25 cellular contexts compared by ENCODE assay signal in the genomic region with DNA sequence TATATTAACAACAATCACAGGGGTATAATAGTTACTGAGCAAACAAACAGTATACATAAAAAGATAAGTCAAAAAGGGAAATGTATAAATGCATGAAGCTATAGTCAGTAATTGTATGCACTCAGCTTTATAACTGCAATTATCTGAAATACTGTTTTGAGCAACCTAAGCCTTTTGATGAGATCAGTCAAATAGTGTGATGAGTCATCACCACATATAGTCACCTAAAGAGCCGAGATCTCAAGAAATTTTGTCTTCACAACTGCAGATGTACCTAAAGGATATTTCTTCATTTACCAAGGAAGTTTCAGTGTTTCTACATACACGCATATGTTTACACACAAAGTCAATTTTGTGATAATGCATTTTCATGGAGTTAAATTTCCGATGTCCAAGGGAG. TPM values are rescaled to one million over a fixed set of nuclear protein-coding genes. Genes with fewer than 3 reads are reported as not detected.
"Had no signal": no experiment of that assay in that cellular context is flagged by ENCODE, and none has a peak within 500 bp of the region (broad histone marks: within the 10 kb centered on the region; RNA-seq: fewer than 3 reads in every experiment).

No MANE protein-coding gene starts in this region.

- H3K36me3 Mint-ChIP-seq: immature natural killer cell, mesothelial cell of epicardium, type B pancreatic cell had no signal

- H3K27ac Mint-ChIP-seq: activated CD4-positive, alpha-beta T cell treated with anti-CD3 and anti-CD28 coated beads, Interleukin-2, amount 10 ng/mL, durations not matched to agents 7 days and 5 days; activated naive CD4-positive, alpha-beta T cell treated with anti-CD3 and anti-CD28 coated beads for 36 hours; dendritic cell treated with granulocyte-macrophage colony-stimulating factor and Interleukin-4, amounts not matched to agents 40 ng/mL and 50 ng/mL, for 4 days; effector memory CD8-positive, alpha-beta T cell; immature natural killer cell; mesothelial cell of epicardium; nephron progenitor cell; type B pancreatic cell had no signal

- H3K9me3 Mint-ChIP-seq: activated CD4-positive, alpha-beta T cell treated with anti-CD3 and anti-CD28 coated beads, Interleukin-2, amount 10 ng/mL, durations not matched to agents 7 days and 5 days; activated naive CD4-positive, alpha-beta T cell treated with anti-CD3 and anti-CD28 coated beads for 36 hours; dendritic cell treated with granulocyte-macrophage colony-stimulating factor and Interleukin-4, amounts not matched to agents 40 ng/mL and 50 ng/mL, for 4 days; effector memory CD8-positive, alpha-beta T cell; type B pancreatic cell had no signal

- H3K27ac ChIP-seq: ascending aorta, breast epithelium, gastrocnemius medialis, heart left ventricle, lower lobe of right lung, suprapubic skin had no signal

- DNase-seq: activated CD4-positive, alpha-beta T cell treated with anti-CD3 and anti-CD28 coated beads, Interleukin-2, amount 10 ng/mL, durations not matched to agents 7 days and 5 days; activated CD4-positive, CD25-positive, alpha-beta regulatory T cell; activated naive CD4-positive, alpha-beta T cell treated with anti-CD3 and anti-CD28 coated beads for 36 hours; activated T-cell treated with anti-CD3 and anti-CD28 coated beads for 4 hours; effector memory CD8-positive, alpha-beta T cell; gastrocnemius medialis; heart left ventricle; immature natural killer cell; lower lobe of right lung; nephron progenitor cell; occipital lobe; small intestine; stimulated activated CD4-positive, alpha-beta T cell treated with anti-CD3 and anti-CD28 coated beads, Interleukin-4, amount 100 ng/mL, for 4 hours; stimulated activated CD8-positive, alpha-beta memory T cell treated with anti-CD3 and anti-CD28 coated beads, Interleukin-4, amount 100 ng/mL, for 48 hours; stimulated activated naive CD8-positive, alpha-beta T cell treated with anti-CD3 and anti-CD28 coated beads, Interleukin-15, Interleukin-2, amounts not matched to agents 100 U/mL and 50 U/mL, for 24 hours had no signal

- H3K4me3 Mint-ChIP-seq: activated CD4-positive, alpha-beta T cell treated with anti-CD3 and anti-CD28 coated beads, Interleukin-2, amount 10 ng/mL, durations not matched to agents 7 days and 5 days; activated naive CD4-positive, alpha-beta T cell treated with anti-CD3 and anti-CD28 coated beads for 36 hours; dendritic cell treated with granulocyte-macrophage colony-stimulating factor and Interleukin-4, amounts not matched to agents 40 ng/mL and 50 ng/mL, for 4 days; effector memory CD8-positive, alpha-beta T cell; immature natural killer cell; mesothelial cell of epicardium; nephron progenitor cell; type B pancreatic cell had no signal

- H3K9me3 ChIP-seq: ascending aorta, breast epithelium, gastrocnemius medialis, lower lobe of right lung, suprapubic skin had no signal

- ATAC-seq: effector memory CD8-positive, alpha-beta T cell; gastrocnemius medialis; heart left ventricle; lower lobe of right lung; stimulated activated naive CD8-positive, alpha-beta T cell treated with anti-CD3 and anti-CD28 coated beads, Interleukin-15, Interleukin-2, amounts not matched to agents 100 U/mL and 50 U/mL, for 24 hours had no signal

- H3K4me1 Mint-ChIP-seq: activated CD4-positive, alpha-beta T cell treated with anti-CD3 and anti-CD28 coated beads, Interleukin-2, amount 10 ng/mL, durations not matched to agents 7 days and 5 days; immature natural killer cell; mesothelial cell of epicardium; nephron progenitor cell had no signal

- H3K4me1 ChIP-seq: ascending aorta, breast epithelium, gastrocnemius medialis, heart left ventricle, lower lobe of right lung, suprapubic skin had no signal

- FAIRE-seq: small intestine, TTC549 had no signal

- H3K4me3 ChIP-seq: ascending aorta, breast epithelium, gastrocnemius medialis, heart left ventricle, lower lobe of right lung, suprapubic skin had no signal

- H3K27me3 Mint-ChIP-seq: activated CD4-positive, alpha-beta T cell treated with anti-CD3 and anti-CD28 coated beads, Interleukin-2, amount 10 ng/mL, durations not matched to agents 7 days and 5 days; dendritic cell treated with granulocyte-macrophage colony-stimulating factor and Interleukin-4, amounts not matched to agents 40 ng/mL and 50 ng/mL, for 4 days; effector memory CD8-positive, alpha-beta T cell; type B pancreatic cell had no signal

RNA-seq across cellular contexts. Expression of a gene that starts 5.4 kb away (rescaled TPM):
- total RNA-seq: activated CD4-positive, alpha-beta T cell treated with anti-CD3 and anti-CD28 coated beads, Interleukin-2, amount 10 ng/mL, durations not matched to agents 7 days and 5 days; activated naive CD4-positive, alpha-beta T cell treated with anti-CD3 and anti-CD28 coated beads for 36 hours; ascending aorta; breast epithelium; cerebellum; epithelial cell of proximal tubule; gastrocnemius medialis; heart left ventricle; lower lobe of right lung; mesothelial cell of epicardium; occipital lobe; posterior vena cava; suprapubic skin had no signal
- polyA plus RNA-seq: heart left ventricle, immature natural killer cell, small intestine had no signal

RNA-seq across cellular contexts. Expression of a gene that starts 13.5 kb away (rescaled TPM):
- total RNA-seq: activated CD4-positive, alpha-beta T cell treated with anti-CD3 and anti-CD28 coated beads, Interleukin-2, amount 10 ng/mL, durations not matched to agents 7 days and 5 days; activated naive CD4-positive, alpha-beta T cell treated with anti-CD3 and anti-CD28 coated beads for 36 hours; ascending aorta; breast epithelium; cerebellum; epithelial cell of proximal tubule; gastrocnemius medialis; heart left ventricle; lower lobe of right lung; mesothelial cell of epicardium; occipital lobe; posterior vena cava; suprapubic skin had no signal
- polyA plus RNA-seq: heart left ventricle, immature natural killer cell, small intestine had no signal

RNA-seq across cellular contexts. Expression of a gene that starts 33.8 kb away (rescaled TPM):
- total RNA-seq: activated CD4-positive, alpha-beta T cell treated with anti-CD3 and anti-CD28 coated beads, Interleukin-2, amount 10 ng/mL, durations not matched to agents 7 days and 5 days; activated naive CD4-positive, alpha-beta T cell treated with anti-CD3 and anti-CD28 coated beads for 36 hours; ascending aorta; breast epithelium; cerebellum; epithelial cell of proximal tubule; gastrocnemius medialis; heart left ventricle; lower lobe of right lung; mesothelial cell of epicardium; occipital lobe; posterior vena cava; suprapubic skin had no signal
- polyA plus RNA-seq: heart left ventricle, immature natural killer cell, small intestine had no signal

RNA-seq across cellular contexts. Expression of a gene that starts 36.7 kb away (rescaled TPM):
- total RNA-seq: activated CD4-positive, alpha-beta T cell treated with anti-CD3 and anti-CD28 coated beads, Interleukin-2, amount 10 ng/mL, durations not matched to agents 7 days and 5 days; activated naive CD4-positive, alpha-beta T cell treated with anti-CD3 and anti-CD28 coated beads for 36 hours; ascending aorta; breast epithelium; cerebellum; epithelial cell of proximal tubule; gastrocnemius medialis; heart left ventricle; lower lobe of right lung; mesothelial cell of epicardium; occipital lobe; posterior vena cava; suprapubic skin had no signal
- polyA plus RNA-seq: heart left ventricle, immature natural killer cell, small intestine had no signal

RNA-seq across cellular contexts. Expression of a gene that starts 41.7 kb away (rescaled TPM):
- total RNA-seq: activated CD4-positive, alpha-beta T cell treated with anti-CD3 and anti-CD28 coated beads, Interleukin-2, amount 10 ng/mL, durations not matched to agents 7 days and 5 days; activated naive CD4-positive, alpha-beta T cell treated with anti-CD3 and anti-CD28 coated beads for 36 hours; ascending aorta; breast epithelium; cerebellum; epithelial cell of proximal tubule; gastrocnemius medialis; heart left ventricle; lower lobe of right lung; mesothelial cell of epicardium; occipital lobe; posterior vena cava; suprapubic skin had no signal
- polyA plus RNA-seq: heart left ventricle, immature natural killer cell, small intestine had no signal
